20 cellular contexts compared by ENCODE assay signal in the genomic region with DNA sequence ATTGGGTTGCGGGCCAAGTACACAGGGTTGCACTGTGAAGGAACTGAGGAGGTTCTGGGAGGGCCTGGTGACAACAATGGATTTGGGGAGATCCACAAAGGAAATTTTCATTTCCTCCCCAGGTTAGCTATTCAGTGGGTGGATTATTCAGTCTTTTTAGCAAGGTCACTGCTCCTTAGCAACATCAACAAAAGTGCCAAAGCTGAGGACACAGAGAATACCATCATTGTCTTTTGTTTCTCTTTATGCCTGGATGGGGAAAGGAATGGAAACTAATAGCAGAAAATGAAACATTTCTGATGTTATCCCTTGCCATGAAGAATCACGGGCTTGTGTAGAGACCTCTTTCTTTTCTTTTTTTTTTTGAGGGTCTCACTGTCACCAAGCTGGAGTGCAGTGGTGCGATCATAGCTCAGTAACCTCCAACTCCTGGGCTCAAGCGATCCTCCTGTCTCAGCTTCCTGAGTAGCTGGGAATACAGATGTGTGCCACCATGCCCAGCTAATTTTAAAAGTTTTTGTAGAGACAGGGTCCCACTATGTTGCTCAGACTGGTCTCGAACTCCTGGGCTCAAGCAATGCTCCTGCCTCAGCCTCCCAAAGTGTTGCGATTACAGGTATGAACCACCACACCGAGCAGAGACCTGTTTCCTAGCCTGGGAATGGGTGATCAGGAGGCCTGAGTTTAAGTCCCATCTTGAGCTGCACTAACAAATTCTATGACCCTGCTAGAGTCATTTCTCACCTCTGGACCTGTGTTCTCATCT. TPM values are rescaled to one million over a fixed set of nuclear protein-coding genes. Genes with fewer than 3 reads are reported as not detected.
DNase-seq lines count a peak whose midpoint lies in the region; ATAC-seq and TF ChIP-seq lines count a peak whose summit lies in the region.
"Had no signal": no experiment of that assay in that cellular context is flagged by ENCODE, and none has a peak within 500 bp of the region (broad histone marks: within the 10 kb centered on the region; RNA-seq: fewer than 3 reads in every experiment).

No MANE protein-coding gene starts in this region.

- intact Hi-C loops in stomach (cut with DNase I; ENCODE audit: low total_unique reads) = no loop called here

- no peak for TF ChIP-seq CTCF in stomach (IDR thresholded peaks at IDR 0.05)

- POLR2A ChIA-PET in activated CD4-positive, alpha-beta T cell treated with anti-CD3 and anti-CD28 coated beads, Interleukin-2, amount 10 ng/mL, durations not matched to agents 7 days and 5 days (lab: Charles Lee) = no interaction called here

- H3K27ac ChIP-seq in layer of hippocampus (ENCODE audit: low read depth, low read length) = peak overlapping the region; percentile 60
- peak overlapping the region; percentile 42 for H3K27ac ChIP-seq in substantia nigra (ENCODE audit: low read depth, low read length, poor library complexity, severe bottlenecking)
- peak overlapping the region in 1 of 5 donors; percentile 33 for H3K27ac ChIP-seq in stomach
- H3K27ac ChIP-seq: coronary artery had no signal

- H3K4me3 Mint-ChIP-seq in activated CD4-positive, alpha-beta T cell treated with anti-CD3 and anti-CD28 coated beads, Interleukin-2, amount 10 ng/mL, durations not matched to agents 7 days and 5 days = no peak overlapping the region
- H3K4me3 Mint-ChIP-seq: activated T-cell treated with anti-CD3 and anti-CD28 coated beads, Interleukin-2, amount 50 U/mL, for 72 hours; stimulated activated naive CD8-positive, alpha-beta T cell treated with anti-CD3 and anti-CD28 coated beads, Interleukin-15, Interleukin-2, amounts not matched to agents 100 ng/mL and 50 ng/mL, for 24 hours; WTC11 had no signal

- H3K4me1 ChIP-seq in stomach = peaks cover 24 to 42% (median 35%) of the 10 kb centered on the region in 4 donors

- no peak for ATAC-seq in GM21717 (IDR thresholded peaks at IDR 0.05; ENCODE audit: unreplicated experiment)
- ATAC-seq: activated naive CD4-positive, alpha-beta T cell treated with anti-CD3 and anti-CD28 coated beads, Interleukin-2, amount 50 U/mL, for 72 hours; activated T-cell treated with anti-CD3 and anti-CD28 coated beads, Interleukin-2, amount 50 U/mL, for 72 hours; WTC11 had no signal

- peak overlapping the region; percentile 19 for H3K27ac Mint-ChIP-seq in activated CD4-positive, alpha-beta T cell treated with anti-CD3 and anti-CD28 coated beads, Interleukin-2, amount 10 ng/mL, durations not matched to agents 7 days and 5 days
- H3K27ac Mint-ChIP-seq: activated naive CD4-positive, alpha-beta T cell treated with anti-CD3 and anti-CD28 coated beads, Interleukin-2, amount 50 U/mL, for 72 hours; stimulated activated naive CD8-positive, alpha-beta T cell treated with anti-CD3 and anti-CD28 coated beads, Interleukin-15, Interleukin-2, amounts not matched to agents 100 ng/mL and 50 ng/mL, for 24 hours; WTC11 had no signal

- H3K27me3 ChIP-seq in layer of hippocampus (ENCODE audit: control insufficient read depth, insufficient read depth, low read length) = no peaks in the 10 kb centered on the region
- H3K27me3 ChIP-seq in stomach = no peaks in the 10 kb centered on the region

- WGBS in stomach, 5 donors = 88 to 95% (median 90%) methylated on average over 7 of the region's 7 CpGs

- DNase-seq in activated CD4-positive, alpha-beta T cell treated with anti-CD3 and anti-CD28 coated beads, Interleukin-2, amount 10 ng/mL, durations not matched to agents 7 days and 5 days = no peak
- no peak for DNase-seq in activated CD4-positive, alpha-beta T cell treated with anti-CD3 and anti-CD28 coated beads for 1 hour
- DNase-seq in substantia nigra (lab: John Stamatoyannopoulos, UW) (peak in 1 of 49 donors; percentile 17), stomach (no peak)
- DNase-seq: activated CD8-positive, alpha-beta memory T cell treated with anti-CD3 and anti-CD28 coated beads for 24 hours; activated T-cell treated with anti-CD3 and anti-CD28 coated beads, Interleukin-2, amount 50 U/mL, for 72 hours; Kasumi-1; NCI-H1092; NCI-H2029 treated with DMSO at 0.1 percent for 48 hours; NCI-H446 treated with DMSO at 0.1 percent for 48 hours; NK-92 treated with Interleukin-12 subunit alpha and Interleukin-12 subunit beta, amount 100 ng/mL, for 24 hours; posterior cingulate gyrus; SK-N-SH; stimulated activated CD4-positive, alpha-beta T cell treated with anti-CD3 and anti-CD28 coated beads, Interleukin-2, amount 100 ng/mL, for 24 hours had no signal

- CTCF ChIA-PET in activated CD4-positive, alpha-beta T cell treated with anti-CD3 and anti-CD28 coated beads, Interleukin-2, amount 10 ng/mL, durations not matched to agents 7 days and 5 days (lab: Charles Lee) = interaction anchor here (0.6 to 2.2 kb wide), 3 partner anchors 10 to 425 kb away, joined by 3 to 5 read pairs (median 4); a partner anchor contains a TSS

- no peaks in the 10 kb centered on the region for H3K9me3 Mint-ChIP-seq in activated CD4-positive, alpha-beta T cell treated with anti-CD3 and anti-CD28 coated beads, Interleukin-2, amount 10 ng/mL, durations not matched to agents 7 days and 5 days
- H3K9me3 Mint-ChIP-seq: activated naive CD4-positive, alpha-beta T cell treated with anti-CD3 and anti-CD28 coated beads, Interleukin-2, amount 50 U/mL, for 72 hours; activated T-cell treated with anti-CD3 and anti-CD28 coated beads, Interleukin-2, amount 50 U/mL, for 72 hours; stimulated activated naive CD8-positive, alpha-beta T cell treated with anti-CD3 and anti-CD28 coated beads, Interleukin-15, Interleukin-2, amounts not matched to agents 100 ng/mL and 50 ng/mL, for 24 hours; WTC11 had no signal

- no peaks in the 10 kb centered on the region for H3K27me3 Mint-ChIP-seq in activated CD4-positive, alpha-beta T cell treated with anti-CD3 and anti-CD28 coated beads, Interleukin-2, amount 10 ng/mL, durations not matched to agents 7 days and 5 days
- H3K27me3 Mint-ChIP-seq: stimulated activated naive CD8-positive, alpha-beta T cell treated with anti-CD3 and anti-CD28 coated beads, Interleukin-15, Interleukin-2, amounts not matched to agents 100 ng/mL and 50 ng/mL, for 24 hours had no signal

- no peak for TF ChIP-seq EP300 in stomach (IDR thresholded peaks at IDR 0.05)

- no peak for TF ChIP-seq POLR2A in stomach (IDR thresholded peaks at IDR 0.05)

- peaks cover 21% of the 10 kb centered on the region for H3K36me3 Mint-ChIP-seq in activated CD4-positive, alpha-beta T cell treated with anti-CD3 and anti-CD28 coated beads, Interleukin-2, amount 10 ng/mL, durations not matched to agents 7 days and 5 days (ENCODE audit: low read depth)

- H3K4me1 Mint-ChIP-seq in activated CD4-positive, alpha-beta T cell treated with anti-CD3 and anti-CD28 coated beads, Interleukin-2, amount 10 ng/mL, durations not matched to agents 7 days and 5 days = peaks cover 29% of the 10 kb centered on the region

- H3K4me3 ChIP-seq in stomach = no peak overlapping the region
- H3K4me3 ChIP-seq: coronary artery had no signal

- H3K9me3 ChIP-seq in stomach = no peaks in the 10 kb centered on the region
- H3K9me3 ChIP-seq: SK-N-SH had no signal

- H3K36me3 ChIP-seq in stomach = peaks cover 0 to 23% (median 8%) of the 10 kb centered on the region in 4 donors

RNA-seq across cellular contexts. Expression of a gene that starts 6.5 kb away (rescaled TPM):
- 10 to 100 TPM; 38.6 to 49.2 TPM for total RNA-seq in activated CD4-positive, alpha-beta T cell treated with anti-CD3 and anti-CD28 coated beads, Interleukin-2, amount 10 ng/mL, durations not matched to agents 7 days and 5 days
- 10 to 100 TPM in 1 of 5 donors, 1 to 10 TPM in 4; 1.7 to 17.0 (median 6.8) TPM for total RNA-seq in stomach
- polyA plus RNA-seq in stomach = 10 to 100 TPM; 13.5 to 17.6 (median 16.4) TPM

RNA-seq across cellular contexts. Expression of a gene that starts 10.3 kb away (rescaled TPM):
- total RNA-seq in activated CD4-positive, alpha-beta T cell treated with anti-CD3 and anti-CD28 coated beads, Interleukin-2, amount 10 ng/mL, durations not matched to agents 7 days and 5 days = 10 to 100 TPM; 11.4 TPM
- 100 to 1,000 TPM in 1 of 5 donors, 10 to 100 TPM in 1, 1 to 10 TPM in 3; 5.1 to 103 (median 8.3) TPM for total RNA-seq in stomach
- polyA plus RNA-seq in stomach = 1 to 10 TPM; 5.8 to 9.6 (median 7.0) TPM

RNA-seq across cellular contexts. Expression of a gene that starts 10.4 kb away (rescaled TPM):
- 1 to 10 TPM; 1.7 to 3.2 TPM for total RNA-seq in activated CD4-positive, alpha-beta T cell treated with anti-CD3 and anti-CD28 coated beads, Interleukin-2, amount 10 ng/mL, durations not matched to agents 7 days and 5 days
- total RNA-seq in stomach = 10 to 100 TPM; 14.0 to 47.5 (median 39.8) TPM
- 10 to 100 TPM; 28.1 to 84.1 (median 48.4) TPM for polyA plus RNA-seq in stomach

RNA-seq across cellular contexts. Expression of a gene that starts 25.1 kb away (rescaled TPM):
- total RNA-seq in activated CD4-positive, alpha-beta T cell treated with anti-CD3 and anti-CD28 coated beads, Interleukin-2, amount 10 ng/mL, durations not matched to agents 7 days and 5 days = 100 to 1,000 TPM; 203 to 208 TPM
- 100 to 1,000 TPM in 2 of 5 donors, 10 to 100 TPM in 3; 24.5 to 152 (median 70.5) TPM for total RNA-seq in stomach
- 100 to 1,000 TPM; 131 to 190 (median 147) TPM for polyA plus RNA-seq in stomach

RNA-seq across cellular contexts. Expression of a gene that starts 56.5 kb away (rescaled TPM):
- total RNA-seq in activated CD4-positive, alpha-beta T cell treated with anti-CD3 and anti-CD28 coated beads, Interleukin-2, amount 10 ng/mL, durations not matched to agents 7 days and 5 days = 1 to 10 TPM; 3.0 to 3.4 TPM
- 10 to 100 TPM; 14.1 to 33.3 (median 22.3) TPM for total RNA-seq in stomach
- polyA plus RNA-seq in stomach = 10 to 100 TPM in 2 of 3 donors, 1 to 10 TPM in 1; 7.0 to 18.3 (median 12.5) TPM
